Comparison of ENCODE assay signal across 18 cellular contexts in the genomic region with DNA sequence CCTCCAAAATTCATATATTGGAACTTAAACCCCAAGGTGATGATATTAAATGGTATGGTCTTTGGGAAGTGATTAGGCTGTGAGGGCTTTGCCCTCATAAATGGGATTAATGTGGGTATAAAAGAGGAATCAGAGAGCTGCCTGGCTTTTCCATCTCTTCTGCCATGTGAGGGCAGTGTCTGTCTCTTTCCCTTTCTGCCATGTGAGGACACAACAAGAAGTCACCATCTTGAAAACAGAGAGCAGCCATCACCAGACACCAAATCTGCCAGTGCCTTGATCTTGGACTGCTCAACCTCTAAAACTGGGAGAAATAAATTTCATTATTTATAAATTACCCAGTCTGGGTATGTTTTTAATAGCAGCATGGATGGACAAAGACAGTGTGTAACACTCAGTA.
"Had no signal": no experiment of that assay in that cellular context is flagged by ENCODE, and none has a peak within 500 bp of the region (broad histone marks: within the 10 kb centered on the region; RNA-seq: fewer than 3 reads in every experiment).

No MANE protein-coding gene starts in this region.

- ATAC-seq: left lung, pancreas, upper lobe of right lung had no signal

- H3K36me3 ChIP-seq: brain microvascular endothelial cell, esophagus muscularis mucosa, left lung, pancreas, upper lobe of right lung had no signal

- FAIRE-seq: endometrium, islet of Langerhans, pancreas had no signal

- DNase-seq: activated gamma-delta T cell; brain microvascular endothelial cell; dermis blood vessel endothelial cell; foreskin melanocyte; head of caudate nucleus; left lung; mesenchymal stem cell; pancreas; stimulated activated CD4-positive, alpha-beta T cell treated with anti-CD3 and anti-CD28 coated beads, Interleukin-15, amount 100 ng/mL, for 24 hours; stimulated activated CD4-positive, alpha-beta T cell treated with anti-CD3 and anti-CD28 coated beads, Interleukin-4, amount 100 ng/mL, for 24 hours; upper lobe of right lung had no signal

- H3K27ac Mint-ChIP-seq: activated naive CD8-positive, alpha-beta T cell; stimulated activated naive CD8-positive, alpha-beta T cell treated with anti-CD3 and anti-CD28 coated beads, Interleukin-15, Interleukin-2, amounts not matched to agents 100 ng/mL and 50 ng/mL, for 24 hours; T-helper 1 cell treated with Interleukin-12 subunit alpha and Interleukin-12 subunit beta and Interleukin-4 antibody, amounts not matched to agents 30 μg/mL and 1 μg/mL, for 36 hours had no signal

- H3K36me3 Mint-ChIP-seq: activated naive CD8-positive, alpha-beta T cell had no signal

- H3K4me3 Mint-ChIP-seq: activated naive CD8-positive, alpha-beta T cell; neural crest cell; stimulated activated naive CD8-positive, alpha-beta T cell treated with anti-CD3 and anti-CD28 coated beads, Interleukin-15, Interleukin-2, amounts not matched to agents 100 ng/mL and 50 ng/mL, for 24 hours; T-helper 1 cell treated with Interleukin-12 subunit alpha and Interleukin-12 subunit beta and Interleukin-4 antibody, amounts not matched to agents 30 μg/mL and 1 μg/mL, for 36 hours had no signal

- H3K4me3 ChIP-seq: esophagus muscularis mucosa, left lung, pancreas, upper lobe of right lung had no signal

- H3K9me3 Mint-ChIP-seq: neural crest cell had no signal

- H3K9me3 ChIP-seq: esophagus muscularis mucosa, left lung, pancreas, upper lobe of right lung had no signal

- H3K4me1 ChIP-seq: esophagus muscularis mucosa, left lung, pancreas, upper lobe of right lung had no signal

- H3K27ac ChIP-seq: brain microvascular endothelial cell, esophagus muscularis mucosa, left lung, pancreas, upper lobe of right lung had no signal

- H3K4me1 Mint-ChIP-seq: neural crest cell had no signal

- H3K27me3 Mint-ChIP-seq: activated naive CD8-positive, alpha-beta T cell; stimulated activated naive CD8-positive, alpha-beta T cell treated with anti-CD3 and anti-CD28 coated beads, Interleukin-15, Interleukin-2, amounts not matched to agents 100 ng/mL and 50 ng/mL, for 24 hours had no signal

- H3K27me3 ChIP-seq: brain microvascular endothelial cell, esophagus muscularis mucosa, left lung, pancreas, upper lobe of right lung had no signal
